ENCODE assay signal across 19 cellular contexts in genomic region chr19:49214701-49215100, GRCh38. TPM values are rescaled to one million over a fixed set of nuclear protein-coding genes. Genes with fewer than 3 reads are reported as not detected.
DNase-seq lines count a peak whose midpoint lies in the region; ATAC-seq and TF ChIP-seq lines count a peak whose summit lies in the region.
"Had no signal": no experiment of that assay in that cellular context is flagged by ENCODE, and none has a peak within 500 bp of the region (broad histone marks: within the 10 kb centered on the region; RNA-seq: fewer than 3 reads in every experiment).

No MANE protein-coding gene starts in this region.

- no peak overlapping the region for H3K4me3 Mint-ChIP-seq in stimulated activated memory B cell treated with anti-CD40 and anti-IgM and Interleukin-4, amounts not matched to agents 10 μg/mL and 1 μg/mL and 100 μg/mL, for 72 hours
- H3K4me3 Mint-ChIP-seq: CD8-positive, alpha-beta T cell had no signal

- CTCF ChIA-PET in OCI-LY7 (lab: Charles Lee; ENCODE audit: unreplicated experiment) = interaction anchor here (0.7 kb wide), 1 partner anchor 11 kb away, joined by 3 read pairs; no protein-coding TSS in a partner anchor

- H3K36me3 Mint-ChIP-seq in stimulated activated memory B cell treated with anti-CD40 and anti-IgM and Interleukin-4, amounts not matched to agents 10 μg/mL and 1 μg/mL and 100 μg/mL, for 72 hours = no peaks in the 10 kb centered on the region
- H3K36me3 Mint-ChIP-seq: CD8-positive, alpha-beta T cell had no signal

- 0 out of 2 replicates have a peak, but pooled peaks have one; percentile 2 for TF ChIP-seq CTCF in GM12875 (IDR thresholded peaks at IDR 0.05; ENCODE audit: borderline replicate concordance, insufficient read depth, low read depth, low read length)
- TF ChIP-seq CTCF in GM20000 (IDR thresholded peaks at IDR 0.05; ENCODE audit: extremely low read depth, missing control alignments) = no peak
- TF ChIP-seq CTCF in OCI-LY7 (conservative IDR thresholded peaks at IDR 0.05; ENCODE audit: low read length) = peak; percentile 62
- no peak for TF ChIP-seq CTCF in coronary artery (IDR thresholded peaks at IDR 0.05)
- TF ChIP-seq CTCF in left ventricle myocardium inferior (IDR thresholded peaks at IDR 0.05; ENCODE audit: borderline replicate concordance) = no peak

- ATAC-seq in stimulated activated memory B cell treated with anti-CD40 and anti-IgM and Interleukin-4, amounts not matched to agents 10 μg/mL and 1 μg/mL and 100 μg/mL, for 72 hours = peak; percentile 79
- ATAC-seq: CD8-positive, alpha-beta T cell; Panc1 had no signal

- peak overlapping the region; percentile 53 for H3K4me2 ChIP-seq in OCI-LY7 (ENCODE audit: low read length)

- peak; percentile 59 for DNase-seq in GM20000 (ENCODE audit: low spot score)
- peak; percentile 78 for DNase-seq in OCI-LY7 (ENCODE audit: low spot score)
- no peak for DNase-seq in coronary artery (ENCODE audit: low spot score)
- DNase-seq in left ventricle myocardium inferior = no peak
- DNase-seq in NCI-H446 (lab: John Stamatoyannopoulos, UW) = no peak
- DNase-seq: CD8-positive, alpha-beta T cell; GF-D8; GOT3; KBM-7; NCI-H1092 treated with DMSO at 0.1 percent for 48 hours; NCI-H1694; NCI-H345; NCI-H69; SHP77 treated with DMSO at 0.1 percent for 48 hours; T-helper 2 cell had no signal

- peaks cover 34% of the 10 kb centered on the region for H3K4me1 Mint-ChIP-seq in stimulated activated memory B cell treated with anti-CD40 and anti-IgM and Interleukin-4, amounts not matched to agents 10 μg/mL and 1 μg/mL and 100 μg/mL, for 72 hours

- H3K27ac ChIP-seq in OCI-LY7 (ENCODE audit: low read depth, low read length, poor library complexity, severe bottlenecking) = peak overlapping the region; percentile 56
- H3K27ac ChIP-seq in coronary artery = no peak overlapping the region
- H3K27ac ChIP-seq in left ventricle myocardium inferior (replicated peaks) = no peak overlapping the region

- H3K36me3 ChIP-seq in OCI-LY7 (ENCODE audit: insufficient read depth, low read length) (peaks cover 13% of the 10 kb centered on the region), left ventricle myocardium inferior (peaks cover 35% of the 10 kb centered on the region)

- no peaks in the 10 kb centered on the region for H3K9me3 Mint-ChIP-seq in stimulated activated memory B cell treated with anti-CD40 and anti-IgM and Interleukin-4, amounts not matched to agents 10 μg/mL and 1 μg/mL and 100 μg/mL, for 72 hours
- H3K9me3 Mint-ChIP-seq: CD8-positive, alpha-beta T cell had no signal

- intact Hi-C loops in OCI-LY7 (cut with micrococcal nuclease; ENCODE audit: unreplicated experiment) = no loop called here
- intact Hi-C loops in left ventricle myocardium inferior (cut with micrococcal nuclease) = no loop called here

- no peaks in the 10 kb centered on the region for H3K9me2 ChIP-seq in OCI-LY7 (ENCODE audit: insufficient read depth, low read length)

- H4K20me1 ChIP-seq in OCI-LY7 (ENCODE audit: insufficient read depth, low read length) = no peaks in the 10 kb centered on the region

- no peaks in the 10 kb centered on the region for H3K79me2 ChIP-seq in OCI-LY7 (ENCODE audit: insufficient read depth, low read depth, low read length)

- peaks cover 24% of the 10 kb centered on the region for H3K4me1 ChIP-seq in OCI-LY7 (ENCODE audit: insufficient read depth, low read length, poor library complexity, severe bottlenecking)
- peaks cover 8% of the 10 kb centered on the region for H3K4me1 ChIP-seq in left ventricle myocardium inferior

- POLR2A ChIA-PET in OCI-LY7 (lab: Charles Lee) = no interaction called here

- H3K4me3 ChIP-seq in GM12875 (ENCODE audit: low read depth, low read length) = no peak overlapping the region
- no peak overlapping the region for H3K4me3 ChIP-seq in OCI-LY7 (ENCODE audit: low read depth, low read length, poor library complexity, severe bottlenecking)
- H3K4me3 ChIP-seq in coronary artery = no peak overlapping the region
- H3K4me3 ChIP-seq in left ventricle myocardium inferior = no peak overlapping the region

- 0 out of 2 replicates have a peak overlapping the region, but pooled peaks have one; percentile 5 for H2AFZ ChIP-seq in OCI-LY7 (ENCODE audit: low read length)

- no peak overlapping the region for H3K27ac Mint-ChIP-seq in stimulated activated memory B cell treated with anti-CD40 and anti-IgM and Interleukin-4, amounts not matched to agents 10 μg/mL and 1 μg/mL and 100 μg/mL, for 72 hours
- H3K27ac Mint-ChIP-seq: CD8-positive, alpha-beta T cell had no signal

- no peaks in the 10 kb centered on the region for H3K27me3 Mint-ChIP-seq in stimulated activated memory B cell treated with anti-CD40 and anti-IgM and Interleukin-4, amounts not matched to agents 10 μg/mL and 1 μg/mL and 100 μg/mL, for 72 hours

- no peaks in the 10 kb centered on the region for H3K27me3 ChIP-seq in left ventricle myocardium inferior (ENCODE audit: low read depth)

- H3K9me3 ChIP-seq in OCI-LY7 (ENCODE audit: low read length) = no peaks in the 10 kb centered on the region
- no peaks in the 10 kb centered on the region for H3K9me3 ChIP-seq in left ventricle myocardium inferior (replicated peaks)

- no TSS peak for BruUV-seq in OCI-LY7 (replicated peaks; lab: Mats Ljungman, UMichigan)

RNA-seq across cellular contexts. Expression of gene TRPM4, which starts 57.1 kb away (rescaled TPM):
- total RNA-seq in OCI-LY7 (2014; rRNA removed; shearing (Covaris generic)) = 11.6 and 20.9 TPM in 2 replicates
- total RNA-seq in OCI-LY7 (2022) = 36.2 and 44.2 TPM in 2 replicates
- 31.5 TPM for total RNA-seq in left ventricle myocardium inferior
- total RNA-seq: CD8-positive, alpha-beta T cell had no signal

RNA-seq across cellular contexts. Expression of gene HRC, which starts 59.5 kb away (rescaled TPM):
- total RNA-seq in OCI-LY7 (2014; rRNA removed; shearing (Covaris generic)) = not detected in 2 replicates
- total RNA-seq in OCI-LY7 (2022) = not detected in 2 replicates
- 1,040 TPM for total RNA-seq in left ventricle myocardium inferior
- total RNA-seq: CD8-positive, alpha-beta T cell; MCF 10A had no signal

Comparison
In these comparisons a context has a peak if more than half of its experiments do, and no peak if none do; other contexts are left out.
1. CTCF ChIP-seq: peak in GM12875 (single experiment) and OCI-LY7 (single experiment); none in GM20000 (single experiment), coronary artery (single experiment) and left ventricle myocardium inferior (single experiment).
2. DNase-seq: peak in GM20000 (single experiment) and OCI-LY7 (single experiment); none in coronary artery (single experiment), left ventricle myocardium inferior (single experiment) and NCI-H446 (0 of 2).
3. RNA of gene HRC, which starts 59.5 kb away (total RNA-seq): 1,040 TPM in left ventricle myocardium inferior (single experiment); not detected in OCI-LY7; every median in the first group is over 1,000 times any median in the second.